Comparison of ENCODE assay signal across 1 cellular context in the genomic region with DNA sequence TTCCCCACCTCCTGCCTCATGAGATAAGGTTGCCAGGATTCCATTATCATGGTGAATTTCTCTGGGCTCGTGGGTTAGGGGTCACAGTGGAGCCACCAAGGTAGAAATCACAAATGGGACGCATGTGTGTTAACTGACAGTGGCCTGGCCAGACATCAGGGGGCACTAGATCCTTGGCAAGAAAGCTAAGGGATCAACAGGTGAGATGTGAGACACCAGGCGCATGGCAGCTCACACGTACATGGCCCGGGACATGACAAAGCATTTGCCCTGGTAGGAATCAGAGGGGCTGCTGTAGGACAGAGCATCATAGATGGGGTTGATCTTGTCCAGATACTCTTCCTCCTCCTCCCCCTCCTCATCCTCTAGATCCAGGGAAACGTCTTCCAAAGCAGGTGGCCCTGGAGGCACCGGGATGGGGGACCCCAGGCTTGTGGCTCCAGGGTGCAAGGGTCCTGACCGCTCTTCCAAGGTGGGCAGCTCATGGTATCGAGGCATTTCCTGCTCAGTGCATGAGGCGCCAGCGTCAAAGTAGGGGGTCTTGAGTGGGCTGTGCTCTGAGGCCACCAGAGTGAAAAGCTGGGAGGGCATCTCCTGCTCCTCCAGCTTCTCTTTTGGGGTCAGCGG.
TF ChIP-seq lines count a peak whose summit lies in the region.

No MANE protein-coding gene starts in this region.

TF ChIP-seq in endothelial cell of umbilical vein, 7 proteins besides CTCF, POLR2A, EP300 and RAD21:
- TF ChIP-seq, protein P1, sequence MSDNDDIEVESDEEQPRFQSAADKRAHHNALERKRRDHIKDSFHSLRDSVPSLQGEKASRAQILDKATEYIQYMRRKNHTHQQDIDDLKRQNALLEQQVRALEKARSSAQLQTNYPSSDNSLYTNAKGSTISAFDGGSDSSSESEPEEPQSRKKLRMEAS (IDR thresholded peaks at IDR 0.05; ENCODE audit: insufficient read depth, insufficient read length) = no peak
- TF ChIP-seq GATA2 (IDR thresholded peaks at IDR 0.05; ENCODE audit: insufficient read depth, insufficient read length, low read depth, low read length) = no peak
- no peak for TF ChIP-seq EZH2 (IDR thresholded peaks at IDR 0.05; ENCODE audit: borderline replicate concordance, low read depth, low read length, severe bottlenecking)
- no peak for TF ChIP-seq MYC (IDR thresholded peaks at IDR 0.05; ENCODE audit: low read depth, low read length)
- no peak for TF ChIP-seq POLR2AphosphoS5 (IDR thresholded peaks at IDR 0.05; ENCODE audit: insufficient read depth, low read depth, low read length)
- TF ChIP-seq JUN (IDR thresholded peaks at IDR 0.05; ENCODE audit: borderline replicate concordance, insufficient read depth, insufficient read length, low read depth) = no peak
- TF ChIP-seq FOS (IDR thresholded peaks at IDR 0.05; ENCODE audit: borderline replicate concordance, insufficient read depth, low read length) = no peak
